ENCODE assay signal across 8 cellular contexts in genomic region chr2:207239222-207239674, GRCh38.
DNase-seq lines count a peak whose midpoint lies in the region; ATAC-seq and TF ChIP-seq lines count a peak whose summit lies in the region.

No MANE protein-coding gene starts in this region.

- H3K4me3 ChIP-seq in esophagus (ENCODE audit: low read depth in 1 of 2, low read length in 2 of 2) (no peak overlapping the region), psoas muscle (no peak overlapping the region)

- intact Hi-C loops in psoas muscle (cut with DNase I), result no loop called here

- ATAC-seq in SK-N-SH treated with all-trans-retinoic acid at 6 μM for 48 hours, result peak; percentile 92
- ATAC-seq in psoas muscle, result peak; percentile 78 to 90 (median 89)
- ATAC-seq in GM19035 (IDR thresholded peaks at IDR 0.05; ENCODE audit: unreplicated experiment), result no peak
- ATAC-seq in HG03159 (IDR thresholded peaks at IDR 0.05; ENCODE audit: unreplicated experiment), result no peak

- 21 to 45% methylated on average over 5 of the region's 5 CpGs for WGBS in esophagus, 2 donors
- 26 to 48% (median 40%) methylated on average over 5 of the region's 5 CpGs for WGBS in psoas muscle, 3 donors

- no peaks in the 10 kb centered on the region for H3K36me3 ChIP-seq in esophagus (ENCODE audit: control insufficient read depth in 2 of 2, insufficient read depth in 2 of 2, low read length in 1 of 2)
- H3K36me3 ChIP-seq in psoas muscle (ENCODE audit: insufficient read depth in 1 of 2, low read depth in 1 of 2), result no peaks in the 10 kb centered on the region

- H3K27me3 ChIP-seq in esophagus (ENCODE audit: control insufficient read depth in 1 of 2, insufficient read depth in 2 of 2, low read length in 2 of 2), result no peaks in the 10 kb centered on the region
- no peaks in the 10 kb centered on the region for H3K27me3 ChIP-seq in psoas muscle (ENCODE audit: insufficient read depth in 3 of 3, low read length in 2 of 3)

- DNase-seq in EL (peak; percentile 100), psoas muscle (peak; percentile 70), NCI-H2081 (lab: John Stamatoyannopoulos, UW) (no peak), NCI-H446 (lab: John Stamatoyannopoulos, UW) (no peak)

- peaks cover 3 to 7% of the 10 kb centered on the region in 2 donors for H3K4me1 ChIP-seq in esophagus (ENCODE audit: control insufficient read depth in 2 of 2, insufficient read depth in 2 of 2, low read length in 1 of 2)
- H3K4me1 ChIP-seq in psoas muscle, result peaks cover 2% of the 10 kb centered on the region

- H3K27ac ChIP-seq in esophagus (ENCODE audit: low read depth in 2 of 2, low read length in 1 of 2), result peak overlapping the region; percentile 89 to 94
- no peak overlapping the region for H3K27ac ChIP-seq in psoas muscle

- TF ChIP-seq CTCF in psoas muscle (IDR thresholded peaks at IDR 0.05), result no peak

- H3K9me3 ChIP-seq in esophagus (ENCODE audit: control insufficient read depth in 2 of 2, insufficient read depth in 1 of 2, low read depth in 1 of 2, low read length in 1 of 2), result peaks cover 0 to 3% of the 10 kb centered on the region in 2 donors
- H3K9me3 ChIP-seq in psoas muscle, result no peaks in the 10 kb centered on the region

TF ChIP-seq in SK-N-SH treated with all-trans-retinoic acid at 6 μM for 48 hours, 23 proteins besides CTCF, POLR2A, EP300 and RAD21:
- TF ChIP-seq PATZ1 (CRISPR knock-in tag; IDR thresholded peaks at IDR 0.05; ENCODE audit: borderline replicate concordance), result no peak
- TF ChIP-seq ZFP30 (CRISPR knock-in tag; IDR thresholded peaks at IDR 0.05), result no peak
- no peak for TF ChIP-seq TSHZ2 (CRISPR knock-in tag; IDR thresholded peaks at IDR 0.05)
- no peak for TF ChIP-seq ZNF8 (CRISPR knock-in tag; IDR thresholded peaks at IDR 0.05)
- TF ChIP-seq CSRNP3 (CRISPR knock-in tag; IDR thresholded peaks at IDR 0.05), result no peak
- no peak for TF ChIP-seq TCF4 (CRISPR knock-in tag; IDR thresholded peaks at IDR 0.05; ENCODE audit: borderline replicate concordance)

Comparison
In these comparisons a context has a peak if more than half of its experiments do, and no peak if none do; other contexts are left out.
1. DNase-seq: peak in EL (single experiment) and psoas muscle (2 of 2); none in NCI-H2081 (0 of 2) and NCI-H446 (0 of 2).
2. ATAC-seq: peak in SK-N-SH treated with all-trans-retinoic acid at 6 μM for 48 hours (single experiment) and psoas muscle (4 of 4); none in GM19035 (single experiment) and HG03159 (single experiment).